9 cellular contexts compared by ENCODE assay signal in genomic region chr3:13420051-13420816, GRCh38. TPM values are rescaled to one million over a fixed set of nuclear protein-coding genes. Genes with fewer than 3 reads are reported as not detected.
DNase-seq lines count a peak whose midpoint lies in the region; ATAC-seq, FAIRE-seq and TF ChIP-seq lines count a peak whose summit lies in the region.
"Had no signal": no experiment of that assay in that cellular context is flagged by ENCODE, and none has a peak within 500 bp of the region (broad histone marks: within the 10 kb centered on the region; RNA-seq: fewer than 3 reads in every experiment).

Gene NUP210, minus strand, starts transcription at chr3:13420322. Its CDS starts 96 bp downstream, at chr3:13420226.

- H3K79me2 ChIP-seq in SK-N-SH (ENCODE audit: insufficient read depth) (no peaks in the 10 kb centered on the region), parathyroid adenoma (peaks cover 18% of the 10 kb centered on the region)

- CTCF ChIA-PET in SK-N-SH (lab: Yijun Ruan, JAX): interaction anchor here (0.7 to 5.0 kb wide), 5 partner anchors 33 to 328 kb away, joined by 3 to 16 read pairs (median 4); no protein-coding TSS in a partner anchor
- CTCF ChIA-PET in activated CD8-positive, alpha-beta memory T cell treated with anti-CD3 and anti-CD28 coated beads, Interleukin-2, amount 10 ng/mL, durations not matched to agents 7 days and 5 days (lab: Charles Lee): interaction anchor here (0.6 to 10.0 kb wide), 5 partner anchors 9 to 190 kb away, joined by 3 to 89 read pairs (median 3); no protein-coding TSS in a partner anchor

- H3K27ac ChIP-seq in SK-N-SH (ENCODE audit: low read depth in 2 of 2, low read length in 1 of 2) (peak within 1 kb of the TSS in 1 of 2 experiments; percentile 63; a peak in 2 of 4 replicates), parathyroid adenoma (peak within 1 kb of the TSS; percentile 31)

- FAIRE-seq in frontal cortex (lab: Jason Lieb, UNC): no peak
- FAIRE-seq: G401.6 had no signal

- no peak within 1 kb of the TSS for H2AFZ ChIP-seq in SK-N-SH (ENCODE audit: low read depth)
- peak within 1 kb of the TSS; percentile 99 for H2AFZ ChIP-seq in parathyroid adenoma

- H3K27me3 ChIP-seq in SK-N-SH (ENCODE audit: insufficient read depth) (0 out of 2 replicates have a peak, but pooled peaks cover 8% of the 10 kb centered on the region), parathyroid adenoma (ENCODE audit: control insufficient read depth, insufficient read depth, low read length) (no peaks in the 10 kb centered on the region)

- no peaks in the 10 kb centered on the region for H3F3A ChIP-seq in SK-N-SH (replicated peaks; ENCODE audit: insufficient read depth)

- no CpG with 5 or more reads among the region's 88 CpGs for WGBS in SK-N-SH (ENCODE audit: low lambda C conversion rate)

- DNase-seq in SK-N-SH (peak; percentile 95), NCI-H2196 treated with DMSO at 0.1 percent for 48 hours (lab: John Stamatoyannopoulos, UW; ENCODE audit: unreplicated experiment) (peak; percentile 46), frontal cortex (ENCODE audit: low spot score in 2 of 2) (peak; percentile 74 to 79), COLO829 (ENCODE audit: low spot score) (no peak)
- peak; percentile 77 for DNase-seq in activated CD8-positive, alpha-beta memory T cell treated with anti-CD3 and anti-CD28 coated beads, Interleukin-2, amount 10 ng/mL, durations not matched to agents 7 days and 5 days

- no peaks in the 10 kb centered on the region for H3K9me3 ChIP-seq in SK-N-SH
- no peaks in the 10 kb centered on the region for H3K9me3 ChIP-seq in parathyroid adenoma (ENCODE audit: control insufficient read depth, low read length)

- no peaks in the 10 kb centered on the region for H3K27me3 Mint-ChIP-seq in activated CD8-positive, alpha-beta memory T cell treated with anti-CD3 and anti-CD28 coated beads, Interleukin-2, amount 10 ng/mL, durations not matched to agents 7 days and 5 days

- no peaks in the 10 kb centered on the region for H3K9me3 Mint-ChIP-seq in activated CD8-positive, alpha-beta memory T cell treated with anti-CD3 and anti-CD28 coated beads, Interleukin-2, amount 10 ng/mL, durations not matched to agents 7 days and 5 days (ENCODE audit: low read depth)

- H3K4me3 ChIP-seq in SK-N-SH (ENCODE audit: low read depth in 2 of 2, low read length in 1 of 2): peak within 1 kb of the TSS in 1 of 2 experiments; percentile 58; a peak in 2 of 4 replicates
- H3K4me3 ChIP-seq in parathyroid adenoma (ENCODE audit: low read depth, low read length): peak within 1 kb of the TSS; percentile 63

- peaks cover 55% of the 10 kb centered on the region for H3K4me1 Mint-ChIP-seq in activated CD8-positive, alpha-beta memory T cell treated with anti-CD3 and anti-CD28 coated beads, Interleukin-2, amount 10 ng/mL, durations not matched to agents 7 days and 5 days

- H3K27ac Mint-ChIP-seq in activated CD8-positive, alpha-beta memory T cell treated with anti-CD3 and anti-CD28 coated beads, Interleukin-2, amount 10 ng/mL, durations not matched to agents 7 days and 5 days: peak within 1 kb of the TSS; percentile 95

- H3K4me3 Mint-ChIP-seq in activated CD8-positive, alpha-beta memory T cell treated with anti-CD3 and anti-CD28 coated beads, Interleukin-2, amount 10 ng/mL, durations not matched to agents 7 days and 5 days: peak within 1 kb of the TSS; percentile 93

- ATAC-seq in SK-N-SH treated with all-trans-retinoic acid at 6 μM for 48 hours: no peak
- ATAC-seq in HG02938 (IDR thresholded peaks at IDR 0.05; ENCODE audit: unreplicated experiment): peak; percentile 44
- ATAC-seq in activated CD8-positive, alpha-beta memory T cell treated with anti-CD3 and anti-CD28 coated beads, Interleukin-2, amount 10 ng/mL, durations not matched to agents 7 days and 5 days: peak; percentile 67

- peaks cover 23% of the 10 kb centered on the region for H3K36me3 Mint-ChIP-seq in activated CD8-positive, alpha-beta memory T cell treated with anti-CD3 and anti-CD28 coated beads, Interleukin-2, amount 10 ng/mL, durations not matched to agents 7 days and 5 days

- TF ChIP-seq EP300 in SK-N-SH (IDR thresholded peaks at IDR 0.05; ENCODE audit: borderline replicate concordance in 1 of 2, low read depth in 1 of 2, low read length in 1 of 2): no peak

- no peaks in the 10 kb centered on the region for H4K20me1 ChIP-seq in SK-N-SH (ENCODE audit: insufficient read depth)

- TF ChIP-seq CTCF in SK-N-SH (IDR thresholded peaks at IDR 0.05) (no peak), parathyroid adenoma (IDR thresholded peaks at IDR 0.05) (no peak)

- H3K36me3 ChIP-seq in SK-N-SH (replicated peaks in 1 of 2; ENCODE audit: control insufficient read depth in 1 of 2, insufficient read depth in 2 of 2, low read length in 1 of 2): no peaks in the 10 kb centered on the region
- H3K36me3 ChIP-seq in parathyroid adenoma (ENCODE audit: control insufficient read depth, insufficient read depth, low read length): no peaks in the 10 kb centered on the region

- H3K4me2 ChIP-seq in SK-N-SH (0 out of 2 replicates have a peak within 1 kb of the TSS, but pooled peaks have one; percentile 28), parathyroid adenoma (ENCODE audit: low read length) (peak within 1 kb of the TSS; percentile 95)

- POLR2A ChIA-PET in SK-N-SH (lab: Yijun Ruan, JAX): interaction anchor here (0.9 to 1.1 kb wide), 3 partner anchors 11 to 32 kb away, joined by 3 to 7 read pairs (median 4); no protein-coding TSS in a partner anchor

- H3K9ac ChIP-seq in SK-N-SH (no peak within 1 kb of the TSS), parathyroid adenoma (peak within 1 kb of the TSS; percentile 49)

- TF ChIP-seq RAD21 in SK-N-SH (IDR thresholded peaks at IDR 0.05; ENCODE audit: low read length): no peak

- H3K9me2 ChIP-seq in SK-N-SH: no peaks in the 10 kb centered on the region

- H3K4me1 ChIP-seq in SK-N-SH (ENCODE audit: control insufficient read depth in 1 of 2, insufficient read depth in 2 of 2, low read depth in 1 of 2, low read length in 1 of 2): peaks cover 3 to 26% of the 10 kb centered on the region in 2 experiments; a peak in 2 of 4 replicates
- no peaks in the 10 kb centered on the region for H3K4me1 ChIP-seq in parathyroid adenoma

TF ChIP-seq in SK-N-SH, 30 proteins besides CTCF, POLR2A, EP300 and RAD21:
- TF ChIP-seq CHD2 (IDR thresholded peaks at IDR 0.05; ENCODE audit: low read length, partially characterized antibody) (peak; percentile 15), RCOR1 (IDR thresholded peaks at IDR 0.05; ENCODE audit: low read length) (no peak), NRF1 (IDR thresholded peaks at IDR 0.05; ENCODE audit: low read depth, low read length) (0 out of 2 replicates have a peak, but pooled peaks have one; percentile 1)

TF ChIP-seq in SK-N-SH treated with all-trans-retinoic acid at 6 μM for 48 hours, 23 proteins besides CTCF, POLR2A, EP300 and RAD21:
- TF ChIP-seq ZFP30 (CRISPR knock-in tag; IDR thresholded peaks at IDR 0.05) (no peak), ISL1 (CRISPR knock-in tag; IDR thresholded peaks at IDR 0.05) (no peak), ARNTL (CRISPR knock-in tag; IDR thresholded peaks at IDR 0.05; ENCODE audit: borderline replicate concordance, low read depth) (no peak), CSRNP3 (CRISPR knock-in tag; IDR thresholded peaks at IDR 0.05) (no peak), TOX (CRISPR knock-in tag; IDR thresholded peaks at IDR 0.05; ENCODE audit: borderline replicate concordance) (no peak), TCF4 (CRISPR knock-in tag; IDR thresholded peaks at IDR 0.05; ENCODE audit: borderline replicate concordance) (no peak), CREB5 (CRISPR knock-in tag; IDR thresholded peaks at IDR 0.05; ENCODE audit: low read depth) (no peak), ZFP3 (CRISPR knock-in tag; IDR thresholded peaks at IDR 0.05) (no peak), OSR1 (CRISPR knock-in tag; IDR thresholded peaks at IDR 0.05) (no peak)

RNA-seq across cellular contexts. Expression of gene NUP210, which starts in this region (rescaled TPM):
- polyA plus RNA-seq in SK-N-SH (2012; rRNA removed): 1.8 TPM in 2 replicates
- 0.81 and 1.8 TPM in 2 replicates for polyA plus RNA-seq in SK-N-SH (2012; cell fraction: cytosol; rRNA removed)
- polyA plus RNA-seq in SK-N-SH (2012; cell fraction: nucleus; rRNA removed): 1.8 and 2.1 TPM in 2 replicates
- total RNA-seq in activated CD8-positive, alpha-beta memory T cell treated with anti-CD3 and anti-CD28 coated beads, Interleukin-2, amount 10 ng/mL, durations not matched to agents 7 days and 5 days: 100 to 1,000 TPM; 186 to 236 TPM
- total RNA-seq in frontal cortex: 6.5 TPM

Comparison
In these comparisons a context has a peak if more than half of its experiments do, and no peak if none do; other contexts are left out.
1. RNA of gene NUP210 (total RNA-seq): 186 to 236 TPM in activated CD8-positive, alpha-beta memory T cell treated with anti-CD3 and anti-CD28 coated beads, Interleukin-2, amount 10 ng/mL, durations not matched to agents 7 days and 5 days; 6.5 TPM in frontal cortex (single experiment); every median in the first group is over 10 times any median in the second.